ENCODE assay signal across 24 cellular contexts in genomic region chr4:52202251-52202779, GRCh38.
"Had no signal": no experiment of that assay in that cellular context is flagged by ENCODE, and none has a peak within 500 bp of the region (broad histone marks: within the 10 kb centered on the region; RNA-seq: fewer than 3 reads in every experiment).

No MANE protein-coding gene starts in this region.

- H3K4me1 Mint-ChIP-seq: activated CD4-positive, alpha-beta T cell treated with anti-CD3 and anti-CD28 coated beads, Interleukin-2, amount 10 ng/mL, durations not matched to agents 7 days and 5 days; activated naive CD8-positive, alpha-beta T cell treated with anti-CD3 and anti-CD28 coated beads, Interleukin-2, amount 10 ng/mL, durations not matched to agents 7 days and 5 days; natural killer cell had no signal

- FAIRE-seq: keratinocyte, small intestine had no signal

- H3K27me3 ChIP-seq: brain microvascular endothelial cell, gastrocnemius medialis, transverse colon had no signal

- ATAC-seq: activated T-cell treated with anti-CD3 and anti-CD28 coated beads, Interleukin-2, amount 50 U/mL, for 72 hours; effector memory CD8-positive, alpha-beta T cell; gastrocnemius medialis; natural killer cell; right cardiac atrium had no signal

- H3K4me3 Mint-ChIP-seq: activated CD4-positive, alpha-beta T cell treated with anti-CD3 and anti-CD28 coated beads, Interleukin-2, amount 10 ng/mL, durations not matched to agents 7 days and 5 days; activated naive CD8-positive, alpha-beta T cell treated with anti-CD3 and anti-CD28 coated beads, Interleukin-2, amount 10 ng/mL, durations not matched to agents 7 days and 5 days; activated T-cell treated with anti-CD3 and anti-CD28 coated beads, Interleukin-2, amount 50 U/mL, for 72 hours; effector memory CD8-positive, alpha-beta T cell; memory B cell; natural killer cell had no signal

- H3K9me3 ChIP-seq: gastrocnemius medialis, heart right ventricle, left ventricle myocardium inferior, transverse colon had no signal

- H3K4me1 ChIP-seq: gastrocnemius medialis, left ventricle myocardium inferior, transverse colon had no signal

- H3K27ac ChIP-seq: brain microvascular endothelial cell, gastrocnemius medialis, heart right ventricle, left ventricle myocardium inferior, transverse colon had no signal

- H3K4me3 ChIP-seq: gastrocnemius medialis, heart right ventricle, left ventricle myocardium inferior, transverse colon had no signal

- H3K27ac Mint-ChIP-seq: activated CD4-positive, alpha-beta T cell treated with anti-CD3 and anti-CD28 coated beads, Interleukin-2, amount 10 ng/mL, durations not matched to agents 7 days and 5 days; activated naive CD8-positive, alpha-beta T cell treated with anti-CD3 and anti-CD28 coated beads, Interleukin-2, amount 10 ng/mL, durations not matched to agents 7 days and 5 days; activated T-cell treated with anti-CD3 and anti-CD28 coated beads, Interleukin-2, amount 50 U/mL, for 72 hours; effector memory CD8-positive, alpha-beta T cell; memory B cell; natural killer cell; progenitor cell of endocrine pancreas had no signal

- H3K36me3 Mint-ChIP-seq: memory B cell, natural killer cell had no signal

- H3K27me3 Mint-ChIP-seq: activated CD4-positive, alpha-beta T cell treated with anti-CD3 and anti-CD28 coated beads, Interleukin-2, amount 10 ng/mL, durations not matched to agents 7 days and 5 days; activated naive CD8-positive, alpha-beta T cell treated with anti-CD3 and anti-CD28 coated beads, Interleukin-2, amount 10 ng/mL, durations not matched to agents 7 days and 5 days; effector memory CD8-positive, alpha-beta T cell; progenitor cell of endocrine pancreas had no signal

- H3K36me3 ChIP-seq: brain microvascular endothelial cell, gastrocnemius medialis, heart right ventricle, left ventricle myocardium inferior, transverse colon had no signal

- DNase-seq: activated CD4-positive, alpha-beta T cell treated with anti-CD3 and anti-CD28 coated beads, Interleukin-2, amount 10 ng/mL, durations not matched to agents 7 days and 5 days; activated CD8-positive, alpha-beta memory T cell treated with anti-CD3 and anti-CD28 coated beads, Interleukin-2, amount 50 U/mL, for 48 hours; activated gamma-delta T cell treated with Interleukin-2 at 50 U/mL for 16 hours; activated naive CD8-positive, alpha-beta T cell treated with anti-CD3 and anti-CD28 coated beads, Interleukin-2, amount 10 ng/mL, durations not matched to agents 7 days and 5 days; activated T-cell treated with anti-CD3 and anti-CD28 coated beads, Interleukin-2, amount 50 U/mL, for 72 hours; brain microvascular endothelial cell; cerebellar nuclear complex; dermis blood vessel endothelial cell; effector memory CD8-positive, alpha-beta T cell; gastrocnemius medialis; heart right ventricle; left ventricle myocardium inferior; natural killer cell; nucleus accumbens; right cardiac atrium; small intestine; stimulated activated CD4-positive, alpha-beta T cell treated with anti-CD3 and anti-CD28 coated beads, Interleukin-4, amount 100 ng/mL, for 4 hours; stimulated activated CD8-positive, alpha-beta memory T cell treated with anti-CD3 and anti-CD28 coated beads, Interleukin-4, amount 100 ng/mL, for 48 hours; stimulated activated naive CD4-positive, alpha-beta T cell treated with Interleukin-2 at 50 U/mL for 16 hours; substantia nigra; transverse colon had no signal
